ENCODE assay signal across 1 cellular context in the genomic region with DNA sequence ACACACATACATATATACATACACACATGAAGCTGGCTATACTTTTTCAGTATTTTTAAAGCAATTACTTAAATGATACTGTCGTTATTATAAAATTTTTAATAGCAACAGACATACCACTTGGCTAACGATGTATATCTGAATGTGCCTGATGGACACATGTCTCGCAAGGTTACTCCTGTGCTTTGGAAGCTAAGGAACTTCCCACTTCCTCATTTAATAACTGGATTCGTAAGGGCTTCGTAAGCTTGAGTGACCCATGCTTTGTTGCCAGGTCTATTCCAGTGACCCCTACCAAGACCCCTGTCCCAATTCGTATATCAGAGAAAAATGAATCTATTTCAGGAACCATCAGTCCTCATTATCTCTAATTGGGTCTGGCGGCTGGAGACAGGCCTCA.
A peak's percentile ranks its signal among the peaks of the same experiment; 100 is the strongest.
TF ChIP-seq lines count a peak whose summit lies in the region.

No MANE protein-coding gene starts in this region.

TF ChIP-seq in K562, 482 proteins besides CTCF, POLR2A, EP300 and RAD21:
- TF ChIP-seq ZNF184 (CRISPR knock-in tag; IDR thresholded peaks at IDR 0.05) (no peak), SPI1 (IDR thresholded peaks at IDR 0.05; ENCODE audit: borderline replicate concordance, low read depth, low read length) (peak; percentile 90)
